In the genomic region with DNA sequence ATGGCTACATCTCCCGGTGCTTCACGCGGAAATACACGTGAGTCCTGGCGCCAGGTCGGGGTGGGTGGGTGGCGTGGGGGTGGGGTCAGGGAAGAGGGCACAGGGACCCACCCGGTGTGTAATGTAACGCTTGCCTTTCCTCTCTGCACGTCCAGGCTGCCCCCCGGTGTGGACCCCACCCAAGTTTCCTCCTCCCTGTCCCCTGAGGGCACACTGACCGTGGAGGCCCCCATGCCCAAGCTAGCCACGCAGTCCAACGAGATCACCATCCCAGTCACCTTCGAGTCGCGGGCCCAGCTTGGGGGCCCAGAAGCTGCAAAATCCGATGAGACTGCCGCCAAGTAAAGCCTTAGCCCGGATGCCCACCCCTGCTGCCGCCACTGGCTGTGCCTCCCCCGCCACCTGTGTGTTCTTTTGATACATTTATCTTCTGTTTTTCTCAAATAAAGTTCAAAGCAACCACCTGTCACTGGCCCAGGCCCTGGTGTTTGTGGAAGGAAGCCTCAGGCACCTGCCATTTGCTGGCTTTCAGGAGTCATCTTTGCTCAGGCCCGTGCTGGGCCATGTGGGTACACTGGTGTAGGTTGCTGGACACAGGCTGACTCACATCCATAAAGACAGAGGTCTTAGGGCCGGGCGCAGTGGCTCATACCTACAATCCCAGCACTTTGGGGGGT, we compare ENCODE assay signal across 8 cellular contexts. TPM values are rescaled to one million over a fixed set of nuclear protein-coding genes. Genes with fewer than 3 reads are reported as not detected.
A peak's percentile ranks its signal among the peaks of the same experiment; 100 is the strongest.
DNase-seq lines count a peak whose midpoint lies in the region; ATAC-seq, FAIRE-seq and TF ChIP-seq lines count a peak whose summit lies in the region.

No MANE protein-coding gene starts in this region.

- peaks cover 18% of the 10 kb centered on the region for H3K4me1 Mint-ChIP-seq in activated naive CD8-positive, alpha-beta T cell (ENCODE audit: low read depth)

- no peak for TF ChIP-seq CTCF in A549 (IDR thresholded peaks at IDR 0.05)
- TF ChIP-seq CTCF in HEK293 (tag by site-specific recombination; IDR thresholded peaks at IDR 0.05), result no peak
- TF ChIP-seq CTCF in kidney (IDR thresholded peaks at IDR 0.05; ENCODE audit: borderline replicate concordance, extremely low read depth, insufficient read depth), result no peak

- peak overlapping the region; percentile 91 for H3K4me3 ChIP-seq in A549
- peak overlapping the region; percentile 37 for H3K4me3 ChIP-seq in HEK293 (ENCODE audit: low read depth, low read length)
- H3K4me3 ChIP-seq in kidney (ENCODE audit: low read length in 2 of 2), result peak overlapping the region; percentile 74 to 85
- H3K4me3 ChIP-seq in stomach smooth muscle (ENCODE audit: low read length in 2 of 2), result peak overlapping the region; percentile 84 to 92

- no peaks in the 10 kb centered on the region for H3K36me3 Mint-ChIP-seq in activated naive CD8-positive, alpha-beta T cell

- TF ChIP-seq POLR2A in A549 (IDR thresholded peaks at IDR 0.05; ENCODE audit: low read length), result no peak

- H3K27ac Mint-ChIP-seq in activated naive CD8-positive, alpha-beta T cell, result peak overlapping the region; percentile 88

- H3K27ac ChIP-seq in A549, result peak overlapping the region; percentile 96
- H3K27ac ChIP-seq in HEK293 (ENCODE audit: extremely low read depth, low read depth, low read length), result no peak overlapping the region; the same call in 1 of the 2 replicates
- peak overlapping the region; percentile 100 for H3K27ac ChIP-seq in kidney (ENCODE audit: low read depth in 2 of 2, low read length in 2 of 2)
- H3K27ac ChIP-seq in stomach smooth muscle (ENCODE audit: low read length), result peak overlapping the region; percentile 88

- WGBS in A549 (ENCODE audit: missing lambda C conversion rate), result 15% methylated on average over 20 of the region's 25 CpGs

- TF ChIP-seq EP300 in A549 (IDR thresholded peaks at IDR 0.05), result no peak

- ATAC-seq in A549 (peak; percentile 6 to 32; a peak in 2 of 6 replicates), HG03571 (IDR thresholded peaks at IDR 0.05; ENCODE audit: unreplicated experiment) (no peak), HG02884 (IDR thresholded peaks at IDR 0.05; ENCODE audit: unreplicated experiment) (no peak)

- TF ChIP-seq RAD21 in A549 (conservative IDR thresholded peaks at IDR 0.05 in 1 of 2, IDR thresholded peaks at IDR 0.05 in 1 of 2), result no peak

- no peak for FAIRE-seq in A549 (lab: Jason Lieb, UNC)
- no peak for FAIRE-seq in kidney (lab: Jason Lieb, UNC)

- CTCF ChIA-PET in A549 (lab: Yijun Ruan, JAX) (interaction anchor here (0.6 to 32.9 kb wide), 6 partner anchors 9 to 126 kb away, joined by 3 to 764 read pairs (median 36); a partner anchor contains a TSS), HEK293 (lab: Yijun Ruan, JAX) (interaction anchor here (0.7 to 7.2 kb wide), 3 partner anchors 10 to 592 kb away, joined by 5 to 48 read pairs (median 6); no protein-coding TSS in a partner anchor)

- H3K4me1 ChIP-seq in A549 (peaks cover 61% of the 10 kb centered on the region), HEK293 (ENCODE audit: control insufficient read depth, insufficient read depth, low read length) (peaks cover 2% of the 10 kb centered on the region; the same call in 1 of the 2 replicates), kidney (ENCODE audit: control insufficient read depth in 1 of 2, insufficient read depth in 1 of 2, low read depth in 1 of 2, low read length in 2 of 2) (peaks cover 13% of the 10 kb centered on the region in 2 donors), stomach smooth muscle (ENCODE audit: control insufficient read depth, insufficient read depth, low read length) (peaks cover 52% of the 10 kb centered on the region)

- H3K4me3 Mint-ChIP-seq in activated naive CD8-positive, alpha-beta T cell, result peak overlapping the region; percentile 90

- POLR2A ChIA-PET in A549 (lab: Yijun Ruan, JAX) (interaction anchor here (1.0 to 4.1 kb wide), 6 partner anchors 9 to 137 kb away, joined by 3 to 20 read pairs (median 9); no protein-coding TSS in a partner anchor), HEK293 (lab: Yijun Ruan, JAX) (interaction anchor here (0.7 to 1.5 kb wide), 6 partner anchors 17 to 1555 kb away, joined by 3 to 9 read pairs (median 3); a partner anchor contains a TSS)

- H3K9me3 ChIP-seq in A549 (no peaks in the 10 kb centered on the region), HEK293 (ENCODE audit: control insufficient read depth, insufficient read depth, low read depth, low read length) (no peaks in the 10 kb centered on the region), kidney (ENCODE audit: control insufficient read depth in 1 of 2, low read length in 2 of 2) (no peaks in the 10 kb centered on the region), stomach smooth muscle (ENCODE audit: control insufficient read depth in 2 of 2, low read length in 2 of 2) (no peaks in the 10 kb centered on the region)

- no peaks in the 10 kb centered on the region for H3K9me3 Mint-ChIP-seq in activated naive CD8-positive, alpha-beta T cell (ENCODE audit: low read depth)

- H3K36me3 ChIP-seq in HEK293 (ENCODE audit: control insufficient read depth in 2 of 2, insufficient read depth in 1 of 2, low read length in 2 of 2), result no peaks in the 10 kb centered on the region
- H3K36me3 ChIP-seq in kidney (ENCODE audit: control insufficient read depth in 1 of 2, insufficient read depth in 2 of 2, low read length in 2 of 2), result peaks cover 3 to 6% of the 10 kb centered on the region in 2 donors
- H3K36me3 ChIP-seq in stomach smooth muscle (ENCODE audit: control insufficient read depth in 2 of 2, insufficient read depth in 2 of 2, low read length in 2 of 2), result peaks cover 4 to 6% of the 10 kb centered on the region in 2 donors

- H3K9ac ChIP-seq in kidney (ENCODE audit: low read length in 2 of 2) (peak overlapping the region; percentile 95 to 100), stomach smooth muscle (ENCODE audit: low read length in 2 of 2) (peak overlapping the region; percentile 81 to 96)

- H3K27me3 ChIP-seq in stomach smooth muscle (ENCODE audit: control insufficient read depth in 1 of 2, insufficient read depth in 2 of 2, low read length in 2 of 2), result no peaks in the 10 kb centered on the region

- H3K27me3 Mint-ChIP-seq in activated naive CD8-positive, alpha-beta T cell, result no peaks in the 10 kb centered on the region

- H3K4me2 ChIP-seq in A549, result peak overlapping the region; percentile 87

- intact Hi-C loops in kidney (cut with DNase I), result no loop called here

- DNase-seq in A549 (ENCODE audit: low read depth in 1 of 2, low spot score in 1 of 2) (peak in 1 of 2 experiments; percentile 58), kidney (no peak), SKM-1 (lab: John Stamatoyannopoulos, UW; ENCODE audit: unreplicated experiment) (no peak)

TF ChIP-seq in A549, 52 proteins besides CTCF, POLR2A, EP300 and RAD21:
- TF ChIP-seq CBX2 (IDR thresholded peaks at IDR 0.05; ENCODE audit: borderline replicate concordance, low read depth), result no peak
- TF ChIP-seq JUN (IDR thresholded peaks at IDR 0.05), result peak; percentile 11 to 25; a peak in 2 of 5 replicates
- TF ChIP-seq ZSCAN20 (CRISPR knock-in tag; IDR thresholded peaks at IDR 0.05), result no peak

TF ChIP-seq in HEK293, 187 proteins besides CTCF, POLR2A, EP300 and RAD21 (continues in another document):
- TF ChIP-seq ZFHX2 (tag by site-specific recombination; conservative IDR thresholded peaks at IDR 0.05), result 0 out of 2 replicates have a peak, but pooled peaks have one; percentile 5
- TF ChIP-seq, protein P1, sequence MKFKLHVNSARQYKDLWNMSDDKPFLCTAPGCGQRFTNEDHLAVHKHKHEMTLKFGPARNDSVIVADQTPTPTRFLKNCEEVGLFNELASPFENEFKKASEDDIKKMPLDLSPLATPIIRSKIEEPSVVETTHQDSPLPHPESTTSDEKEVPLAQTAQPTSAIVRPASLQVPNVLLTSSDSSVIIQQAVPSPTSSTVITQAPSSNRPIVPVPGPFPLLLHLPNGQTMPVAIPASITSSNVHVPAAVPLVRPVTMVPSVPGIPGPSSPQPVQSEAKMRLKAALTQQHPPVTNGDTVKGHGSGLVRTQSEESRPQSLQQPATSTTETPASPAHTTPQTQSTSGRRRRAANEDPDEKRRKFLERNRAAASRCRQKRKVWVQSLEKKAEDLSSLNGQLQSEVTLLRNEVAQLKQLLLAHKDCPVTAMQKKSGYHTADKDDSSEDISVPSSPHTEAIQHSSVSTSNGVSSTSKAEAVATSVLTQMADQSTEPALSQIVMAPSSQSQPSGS (tag by site-specific recombination; IDR thresholded peaks at IDR 0.05; ENCODE audit: low read depth), result no peak
- 0 out of 2 replicates have a peak, but pooled peaks have one; percentile 29 for TF ChIP-seq SP3 (tag by site-specific recombination; IDR thresholded peaks at IDR 0.05)
- TF ChIP-seq, protein P2, sequence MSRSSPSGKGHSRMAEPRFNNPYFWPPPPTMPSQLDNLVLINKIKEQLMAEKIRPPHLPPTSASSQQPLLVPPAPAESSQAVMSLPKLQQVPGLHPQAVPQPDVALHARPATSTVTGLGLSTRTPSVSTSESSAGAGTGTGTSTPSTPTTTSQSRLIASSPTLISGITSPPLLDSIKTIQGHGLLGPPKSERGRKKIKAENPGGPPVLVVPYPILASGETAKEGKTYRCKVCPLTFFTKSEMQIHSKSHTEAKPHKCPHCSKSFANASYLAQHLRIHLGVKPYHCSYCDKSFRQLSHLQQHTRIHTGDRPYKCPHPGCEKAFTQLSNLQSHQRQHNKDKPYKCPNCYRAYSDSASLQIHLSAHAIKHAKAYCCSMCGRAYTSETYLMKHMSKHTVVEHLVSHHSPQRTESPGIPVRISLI (tag by site-specific recombination; IDR thresholded peaks at IDR 0.05), result no peak

RNA-seq across cellular contexts. Expression of a gene that starts 1.5 kb away (rescaled TPM):
- polyA plus RNA-seq in A549 (2011; rRNA removed) (185 and 209 TPM in 2 replicates), A549 (2017; fragmentation: RNase III; extraction: RNeasy Plus Mini Kit Qiagen cat#74134 plus additional on column Dnase treatment) (547 to 666 TPM (median 620 TPM) in 3 replicates), kidney (ENCODE audit: insufficient read depth, low read depth, low replicate concordance) (1,561 TPM)
- polyA plus RNA-seq in A549 (2012; cell fraction: cytosol; rRNA removed), result 1,409 and 1,648 TPM in 2 replicates
- 1,259 and 1,748 TPM in 2 replicates for polyA plus RNA-seq in A549 (2012; cell fraction: nucleus; rRNA removed)
- polyA minus RNA-seq in A549 (2011; rRNA and poly(A)+ RNA removed), result 41.9 and 74.6 TPM in 2 replicates
- 1,012 TPM for total RNA-seq in kidney

RNA-seq across cellular contexts. Expression of a gene that starts 54.8 kb away (rescaled TPM):
- polyA plus RNA-seq in A549 (2011; rRNA removed) (140 and 141 TPM in 2 replicates), A549 (2017; fragmentation: RNase III; extraction: RNeasy Plus Mini Kit Qiagen cat#74134 plus additional on column Dnase treatment) (295 to 306 TPM (median 302 TPM) in 3 replicates), kidney (ENCODE audit: insufficient read depth, low read depth, low replicate concordance) (45.4 TPM)
- polyA plus RNA-seq in A549 (2012; cell fraction: cytosol; rRNA removed), result 45.1 and 50.9 TPM in 2 replicates
- 40.3 and 49.7 TPM in 2 replicates for polyA plus RNA-seq in A549 (2012; cell fraction: nucleus; rRNA removed)
- 131 and 145 TPM in 2 replicates for polyA minus RNA-seq in A549 (2011; rRNA and poly(A)+ RNA removed)
- 94.2 TPM for total RNA-seq in kidney

Comparison
In these comparisons a context has a peak if more than half of its experiments do, and no peak if none do; other contexts are left out.
1. ATAC-seq: peak in A549 (2 of 2); none in HG03571 (single experiment) and HG02884 (single experiment).
2. H3K4me3 ChIP-seq: peak in every context shown above with its lines; median percentile 91 in A549; 88 in stomach smooth muscle; 80 in kidney; 37 in HEK293.